ENCODE assay signal across 14 cellular contexts in the genomic region with DNA sequence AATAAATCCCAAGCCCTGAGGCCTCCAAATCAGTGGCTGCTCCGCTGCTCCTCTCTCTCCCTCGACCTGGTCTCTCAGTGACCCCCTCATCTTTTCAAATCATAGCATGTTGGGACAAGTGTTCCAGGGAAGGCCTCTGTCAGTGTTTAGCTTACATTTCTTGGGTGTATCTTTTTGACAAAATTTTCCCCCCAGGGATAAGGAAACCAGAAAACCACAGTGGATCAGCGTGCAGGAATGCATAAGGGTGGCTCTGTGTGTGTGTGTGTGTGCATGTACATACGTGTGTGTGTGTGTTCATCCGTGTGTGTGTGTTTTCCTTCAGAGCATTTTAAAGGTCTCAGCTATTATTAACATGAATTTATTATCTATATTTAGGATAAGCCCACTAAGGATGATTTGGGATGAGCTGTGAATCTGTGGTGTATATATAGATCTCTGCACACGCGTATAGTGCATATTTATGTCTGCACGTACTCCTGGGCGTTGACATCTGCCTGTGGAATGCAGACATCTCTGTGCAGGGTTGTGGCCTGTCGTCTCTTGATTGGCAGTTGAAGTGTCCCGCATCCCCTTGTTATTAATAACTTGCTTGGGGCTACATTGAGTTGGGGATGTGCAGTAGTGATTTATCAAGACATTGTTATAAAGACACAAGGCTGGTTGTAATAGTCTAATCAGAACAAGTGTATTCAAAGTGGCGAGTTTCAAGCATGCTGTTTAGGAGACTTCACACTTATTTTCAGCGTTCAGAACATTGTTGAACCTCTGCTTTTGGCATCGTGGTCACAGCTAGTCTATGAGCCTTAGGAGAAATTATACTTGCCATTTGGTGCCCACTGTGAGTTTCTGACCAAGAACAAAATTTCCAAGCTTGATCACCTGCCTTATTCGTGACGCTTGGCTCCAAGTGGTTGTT. TPM values are rescaled to one million over a fixed set of nuclear protein-coding genes. Genes with fewer than 3 reads are reported as not detected.
A peak's percentile ranks its signal among the peaks of the same experiment; 100 is the strongest.
DNase-seq lines count a peak whose midpoint lies in the region; ATAC-seq and TF ChIP-seq lines count a peak whose summit lies in the region.
"Had no signal": no experiment of that assay in that cellular context is flagged by ENCODE, and none has a peak within 500 bp of the region (broad histone marks: within the 10 kb centered on the region; RNA-seq: fewer than 3 reads in every experiment).

No MANE protein-coding gene starts in this region.

- no peak overlapping the region for H3K4me3 Mint-ChIP-seq in CD4-positive, CD25-positive, alpha-beta regulatory T cell
- H3K4me3 Mint-ChIP-seq in GM23338, result no peak overlapping the region
- H3K4me3 Mint-ChIP-seq in activated naive CD8-positive, alpha-beta T cell, result no peak overlapping the region
- peak overlapping the region; percentile 30 for H3K4me3 Mint-ChIP-seq in memory B cell
- H3K4me3 Mint-ChIP-seq: activated CD4-positive, alpha-beta T cell treated with anti-CD3 and anti-CD28 coated beads for 36 hours had no signal

- no peaks in the 10 kb centered on the region for H3K9me3 ChIP-seq in CD4-positive, CD25-positive, alpha-beta regulatory T cell (ENCODE audit: control insufficient read depth in 2 of 2, low read length in 2 of 2)
- H3K9me3 ChIP-seq in stomach, result no peaks in the 10 kb centered on the region
- H3K9me3 ChIP-seq: esophagus muscularis mucosa had no signal

- TF ChIP-seq CTCF in GM23338 (conservative IDR thresholded peaks at IDR 0.05; ENCODE audit: low read depth in 2 of 2) (no peak), stomach (IDR thresholded peaks at IDR 0.05) (no peak)

- no peak for TF ChIP-seq POLR2A in stomach (IDR thresholded peaks at IDR 0.05)

- H3K36me3 Mint-ChIP-seq in CD4-positive, CD25-positive, alpha-beta regulatory T cell, result peaks cover 10% of the 10 kb centered on the region
- no peaks in the 10 kb centered on the region; the same call in 2 of the 3 replicates for H3K36me3 Mint-ChIP-seq in GM23338 (ENCODE audit: low read depth)
- H3K36me3 Mint-ChIP-seq in activated naive CD8-positive, alpha-beta T cell, result peaks cover 15% of the 10 kb centered on the region
- H3K36me3 Mint-ChIP-seq in memory B cell, result peaks cover 14% of the 10 kb centered on the region

- intact Hi-C loops in sciatic nerve (cut with DNase I) (no loop called here), stomach (cut with DNase I; ENCODE audit: low total_unique reads) (no loop called here)

- H3K27ac Mint-ChIP-seq in CD4-positive, CD25-positive, alpha-beta regulatory T cell, result peak overlapping the region in 2 of 3 donors; percentile 52 to 73
- peak overlapping the region; percentile 59 for H3K27ac Mint-ChIP-seq in GM23338
- H3K27ac Mint-ChIP-seq in activated naive CD8-positive, alpha-beta T cell, result peak overlapping the region; percentile 81
- peak overlapping the region; percentile 94 for H3K27ac Mint-ChIP-seq in memory B cell

- H3K27me3 ChIP-seq in CD4-positive, CD25-positive, alpha-beta regulatory T cell (ENCODE audit: control insufficient read depth, insufficient read depth, low read length), result no peaks in the 10 kb centered on the region
- no peaks in the 10 kb centered on the region for H3K27me3 ChIP-seq in GM23338 (ENCODE audit: insufficient read depth)
- no peaks in the 10 kb centered on the region for H3K27me3 ChIP-seq in stomach
- H3K27me3 ChIP-seq: esophagus muscularis mucosa had no signal

- H3F3A ChIP-seq in GM23338 (replicated peaks; ENCODE audit: low read depth), result no peaks in the 10 kb centered on the region

- peaks cover 78% of the 10 kb centered on the region for H3K79me2 ChIP-seq in GM23338 (replicated peaks; ENCODE audit: insufficient read depth)

- no peaks in the 10 kb centered on the region for H3K27me3 Mint-ChIP-seq in CD4-positive, CD25-positive, alpha-beta regulatory T cell
- H3K27me3 Mint-ChIP-seq in GM23338 (ENCODE audit: insufficient read depth, low read depth, poor library complexity), result peaks cover 10% of the 10 kb centered on the region
- H3K27me3 Mint-ChIP-seq in activated naive CD8-positive, alpha-beta T cell, result no peaks in the 10 kb centered on the region
- no peaks in the 10 kb centered on the region for H3K27me3 Mint-ChIP-seq in memory B cell
- H3K27me3 Mint-ChIP-seq: activated CD4-positive, alpha-beta T cell treated with anti-CD3 and anti-CD28 coated beads for 36 hours had no signal

- DNase-seq in CD4-positive, CD25-positive, alpha-beta regulatory T cell, result no peak
- DNase-seq in GM23338 (ENCODE audit: low spot score) (no peak), memory B cell (ENCODE audit: low spot score in 2 of 2) (no peak), inferior parietal cortex (ENCODE audit: extremely low spot score) (no peak), sciatic nerve (ENCODE audit: low spot score) (no peak), NCI-H1092 (lab: John Stamatoyannopoulos, UW) (no peak), stomach (no peak)
- DNase-seq: activated CD4-positive, alpha-beta T cell treated with anti-CD3 and anti-CD28 coated beads for 36 hours; activated gamma-delta T cell; central memory CD4-positive, alpha-beta T cell; stimulated activated CD4-positive, alpha-beta T cell treated with anti-CD3 and anti-CD28 coated beads, Interleukin-2, amount 100 ng/mL, for 48 hours; stimulated activated naive CD8-positive, alpha-beta T cell treated with anti-CD3 and anti-CD28 coated beads, Interleukin-15, Interleukin-2, amounts not matched to agents 100 U/mL and 50 U/mL, for 24 hours had no signal

- H3K9me3 Mint-ChIP-seq in CD4-positive, CD25-positive, alpha-beta regulatory T cell, result peaks cover 0 to 2% (median 0%) of the 10 kb centered on the region in 7 donors
- no peaks in the 10 kb centered on the region for H3K9me3 Mint-ChIP-seq in GM23338
- no peaks in the 10 kb centered on the region for H3K9me3 Mint-ChIP-seq in activated naive CD8-positive, alpha-beta T cell (ENCODE audit: low read depth)
- H3K9me3 Mint-ChIP-seq in memory B cell, result no peaks in the 10 kb centered on the region

- H3K27ac ChIP-seq in CD4-positive, CD25-positive, alpha-beta regulatory T cell (ENCODE audit: insufficient read depth, low read length, poor library complexity, severe bottlenecking), result no peak overlapping the region
- H3K27ac ChIP-seq in GM23338 (ENCODE audit: low read depth) (no peak overlapping the region), stomach (peak overlapping the region in 1 of 5 donors; percentile 57)
- H3K27ac ChIP-seq: esophagus muscularis mucosa had no signal

- no peak overlapping the region for H3K4me2 ChIP-seq in GM23338

- no peak for TF ChIP-seq EP300 in stomach (IDR thresholded peaks at IDR 0.05)

- no peaks in the 10 kb centered on the region for H3K36me3 ChIP-seq in CD4-positive, CD25-positive, alpha-beta regulatory T cell (ENCODE audit: control insufficient read depth, insufficient read depth, low read length)
- H3K36me3 ChIP-seq in GM23338 (ENCODE audit: insufficient read depth) (no peaks in the 10 kb centered on the region), stomach (peaks cover 0 to 11% (median 2%) of the 10 kb centered on the region in 4 donors)

- H3K4me3 ChIP-seq in CD4-positive, CD25-positive, alpha-beta regulatory T cell (ENCODE audit: low read depth, low read length), result no peak overlapping the region
- H3K4me3 ChIP-seq in GM23338 (no peak overlapping the region), stomach (no peak overlapping the region)
- H3K4me3 ChIP-seq: esophagus muscularis mucosa had no signal

- peaks cover 27 to 60% (median 45%) of the 10 kb centered on the region in 4 donors for H3K4me1 Mint-ChIP-seq in CD4-positive, CD25-positive, alpha-beta regulatory T cell
- H3K4me1 Mint-ChIP-seq in GM23338 (peaks cover 58% of the 10 kb centered on the region), memory B cell (peaks cover 62% of the 10 kb centered on the region)
- H3K4me1 Mint-ChIP-seq in activated naive CD8-positive, alpha-beta T cell (ENCODE audit: low read depth), result peaks cover 72% of the 10 kb centered on the region

- 81 to 90% (median 88%) methylated on average over 16 of the region's 16 CpGs for WGBS in stomach, 5 donors

- no peaks in the 10 kb centered on the region for H3K9me2 ChIP-seq in GM23338 (ENCODE audit: insufficient read depth)

- peaks cover 7% of the 10 kb centered on the region for H3K4me1 ChIP-seq in CD4-positive, CD25-positive, alpha-beta regulatory T cell (ENCODE audit: control insufficient read depth, insufficient read depth, low read length, poor library complexity, severe bottlenecking)
- H3K4me1 ChIP-seq in GM23338 (ENCODE audit: insufficient read depth) (peaks cover 23% of the 10 kb centered on the region; the same call in 1 of the 2 replicates), stomach (peaks cover 12 to 79% (median 39%) of the 10 kb centered on the region in 4 donors)

- H4K20me1 ChIP-seq in GM23338 (replicated peaks; ENCODE audit: insufficient read depth), result peaks cover 3% of the 10 kb centered on the region

- no peak for ATAC-seq in CD4-positive, CD25-positive, alpha-beta regulatory T cell (ENCODE audit: low read depth in 2 of 2)
- ATAC-seq in GM23338, result no peak
- no peak for ATAC-seq in memory B cell (ENCODE audit: low read depth)
- no peak for ATAC-seq in sciatic nerve
- ATAC-seq: activated CD4-positive, alpha-beta T cell treated with anti-CD3 and anti-CD28 coated beads for 36 hours had no signal

- H2AFZ ChIP-seq in GM23338, result no peak overlapping the region

TF ChIP-seq in GM23338, 12 proteins besides CTCF, POLR2A, EP300 and RAD21 (continues in another document):
- TF ChIP-seq NANOG (IDR thresholded peaks at IDR 0.05; ENCODE audit: borderline replicate concordance) (no peak), POLR2AphosphoS5 (IDR thresholded peaks at IDR 0.05; ENCODE audit: low read depth) (no peak), JUNB (IDR thresholded peaks at IDR 0.05; ENCODE audit: unreplicated experiment) (no peak), CREB1 (CRISPR knock-in tag; IDR thresholded peaks at IDR 0.05; ENCODE audit: low read depth) (no peak), ZNF331 (CRISPR knock-in tag; IDR thresholded peaks at IDR 0.05; ENCODE audit: low read depth) (no peak), EZH2phosphoT487 (IDR thresholded peaks at IDR 0.05; ENCODE audit: unreplicated experiment) (no peak), EZH2 (IDR thresholded peaks at IDR 0.05; ENCODE audit: low read depth, unreplicated experiment) (no peak), STAT1 (IDR thresholded peaks at IDR 0.05; ENCODE audit: unreplicated experiment) (no peak)

RNA-seq across cellular contexts. Expression of a gene that starts 55.6 kb away (rescaled TPM):
- total RNA-seq in CD4-positive, CD25-positive, alpha-beta regulatory T cell, result 15.8 TPM
- polyA plus RNA-seq in CD4-positive, CD25-positive, alpha-beta regulatory T cell, result 10 to 100 TPM; 10.9 to 13.4 (median 12.3) TPM
- total RNA-seq in GM23338 (2014; rRNA removed; shearing (Covaris generic)), result 37.2 and 48.3 TPM in 2 replicates
- polyA plus RNA-seq in GM23338 (2016; fragmentation: Nextera tagmentation; extraction: Ambion mirVana) (17.8 and 19.2 TPM in 2 replicates), stomach (10 to 100 TPM in 2 of 3 donors, 1 to 10 TPM in 1; 5.5 to 18.1 (median 17.8) TPM)
- total RNA-seq in sciatic nerve (67.3 TPM), stomach (100 to 1,000 TPM in 1 of 5 donors, 10 to 100 TPM in 4; 39.3 to 101 (median 49.6) TPM)
